Comparison of ENCODE assay signal across 1 cellular context in the genomic region with DNA sequence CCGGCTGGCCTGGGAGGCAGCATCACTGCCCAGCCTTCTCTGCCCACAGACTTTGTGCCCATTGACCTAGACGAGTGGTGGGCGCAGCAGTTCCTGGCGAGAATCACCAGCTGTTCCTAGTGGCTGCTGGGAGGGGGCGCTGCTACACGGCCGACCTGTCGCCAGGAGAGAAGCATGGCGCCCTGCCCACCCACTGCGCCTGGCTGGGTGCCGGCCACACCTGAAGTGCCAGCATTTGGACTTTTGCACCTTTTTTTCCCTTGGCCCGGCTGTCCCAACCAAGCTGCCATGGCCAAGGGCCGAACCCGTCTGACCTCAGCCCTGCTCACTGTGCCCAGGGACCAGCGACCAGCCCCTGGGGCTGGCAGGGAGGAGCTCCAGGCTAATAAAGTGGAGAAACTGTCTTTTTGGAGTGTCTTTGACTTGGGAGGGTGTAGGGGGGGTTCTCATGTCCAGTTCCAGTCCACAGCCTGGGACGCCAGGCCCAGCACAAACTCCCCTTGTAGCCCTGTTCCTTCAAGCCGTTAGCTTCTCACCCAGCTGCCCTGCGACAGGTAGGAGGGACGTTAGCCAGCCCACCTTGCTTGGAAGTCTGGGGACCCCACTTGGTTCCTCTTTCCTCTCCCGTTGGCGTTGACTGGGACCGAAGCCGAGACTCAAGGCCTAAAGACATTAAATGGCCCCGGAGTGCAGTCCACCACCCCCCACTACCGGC.
TF ChIP-seq lines count a peak whose summit lies in the region.

No MANE protein-coding gene starts in this region.

TF ChIP-seq in HepG2, 621 proteins besides CTCF, POLR2A, EP300 and RAD21 (continued from another document and continues in another):
- TF ChIP-seq ZKSCAN1 (IDR thresholded peaks at IDR 0.05; ENCODE audit: low read length) (no peak), CCDC6 (CRISPR knock-in tag; IDR thresholded peaks at IDR 0.05) (no peak), MAFF (IDR thresholded peaks at IDR 0.05; ENCODE audit: low read depth, low read length) (no peak), SSRP1 (CRISPR knock-in tag; IDR thresholded peaks at IDR 0.05) (peak; percentile 95), FOSL1 (CRISPR knock-in tag; IDR thresholded peaks at IDR 0.05; ENCODE audit: borderline replicate concordance) (no peak), SMC3 (IDR thresholded peaks at IDR 0.05; ENCODE audit: low read length) (no peak), NFATC3 (CRISPR knock-in tag; IDR thresholded peaks at IDR 0.05) (no peak), PCBP2 (optimal IDR thresholded peaks at IDR 0.05; ENCODE audit: low read depth, low read length, poor library complexity, severe bottlenecking) (no peak), NFE2 (CRISPR knock-in tag; IDR thresholded peaks at IDR 0.05) (no peak), ZNF432 (CRISPR knock-in tag; IDR thresholded peaks at IDR 0.05; ENCODE audit: borderline replicate concordance) (no peak), ZBTB7B (CRISPR knock-in tag; IDR thresholded peaks at IDR 0.05) (0 out of 2 replicates have a peak, but pooled peaks have one; percentile 39), GFI1 (CRISPR knock-in tag; IDR thresholded peaks at IDR 0.05; ENCODE audit: borderline replicate concordance) (no peak), ZNF333 (CRISPR knock-in tag; IDR thresholded peaks at IDR 0.05; ENCODE audit: borderline replicate concordance) (no peak), HMGXB4 (CRISPR knock-in tag; IDR thresholded peaks at IDR 0.05; ENCODE audit: borderline replicate concordance in 1 of 2, low read depth in 1 of 2) (peak; percentile 42 to 79; a peak in 2 of 4 replicates), ELF3 (CRISPR knock-in tag; IDR thresholded peaks at IDR 0.05) (peak; percentile 22; the same call in 1 of the 2 replicates), POGZ (CRISPR knock-in tag; IDR thresholded peaks at IDR 0.05) (no peak), SATB2 (CRISPR knock-in tag; IDR thresholded peaks at IDR 0.05) (no peak), STAG1 (CRISPR knock-in tag; IDR thresholded peaks at IDR 0.05) (peak; percentile 60), HES4 (CRISPR knock-in tag; IDR thresholded peaks at IDR 0.05; ENCODE audit: borderline replicate concordance) (no peak), ZBTB10 (CRISPR knock-in tag; IDR thresholded peaks at IDR 0.05; ENCODE audit: borderline replicate concordance) (0 out of 2 replicates have a peak, but pooled peaks have one; percentile 41), CAMTA2 (CRISPR knock-in tag; IDR thresholded peaks at IDR 0.05; ENCODE audit: borderline replicate concordance) (no peak), FOXP4 (CRISPR knock-in tag; IDR thresholded peaks at IDR 0.05) (no peak), ZNF24 (IDR thresholded peaks at IDR 0.05) (no peak), ZNF329 (CRISPR knock-in tag; IDR thresholded peaks at IDR 0.05; ENCODE audit: low read depth) (no peak), HDAC1 (CRISPR knock-in tag; IDR thresholded peaks at IDR 0.05) (peak; percentile 68), SMARCE1 (IDR thresholded peaks at IDR 0.05; ENCODE audit: borderline replicate concordance) (no peak), ZMYM3 (CRISPR knock-in tag; IDR thresholded peaks at IDR 0.05) (no peak), BRD4 (CRISPR knock-in tag; IDR thresholded peaks at IDR 0.05) (no peak), ZNF670 (CRISPR knock-in tag; IDR thresholded peaks at IDR 0.05; ENCODE audit: borderline replicate concordance) (no peak), NR3C1 (CRISPR knock-in tag; IDR thresholded peaks at IDR 0.05) (no peak), NKX3-1 (CRISPR knock-in tag; IDR thresholded peaks at IDR 0.05) (no peak; the same call in 1 of the 2 replicates), MAX (IDR thresholded peaks at IDR 0.05) (peak; percentile 66; the same call in 1 of the 2 replicates), THYN1 (CRISPR knock-in tag; IDR thresholded peaks at IDR 0.05; ENCODE audit: borderline replicate concordance, low read depth) (no peak), SP1 (IDR thresholded peaks at IDR 0.05) (no peak), SP1 (CRISPR knock-in tag; IDR thresholded peaks at IDR 0.05) (peak; percentile 39; the same call in 1 of the 2 replicates), PAWR (CRISPR knock-in tag; IDR thresholded peaks at IDR 0.05; ENCODE audit: borderline replicate concordance) (no peak), FOXK1 (CRISPR knock-in tag; IDR thresholded peaks at IDR 0.05; ENCODE audit: borderline replicate concordance, low read depth) (peak; percentile 58; the same call in 1 of the 2 replicates), TAF15 (IDR thresholded peaks at IDR 0.05; ENCODE audit: low read depth, low read length, poor library complexity, severe bottlenecking) (no peak), NRL (CRISPR knock-in tag; IDR thresholded peaks at IDR 0.05; ENCODE audit: borderline replicate concordance) (no peak)
- TF ChIP-seq, protein P1, sequence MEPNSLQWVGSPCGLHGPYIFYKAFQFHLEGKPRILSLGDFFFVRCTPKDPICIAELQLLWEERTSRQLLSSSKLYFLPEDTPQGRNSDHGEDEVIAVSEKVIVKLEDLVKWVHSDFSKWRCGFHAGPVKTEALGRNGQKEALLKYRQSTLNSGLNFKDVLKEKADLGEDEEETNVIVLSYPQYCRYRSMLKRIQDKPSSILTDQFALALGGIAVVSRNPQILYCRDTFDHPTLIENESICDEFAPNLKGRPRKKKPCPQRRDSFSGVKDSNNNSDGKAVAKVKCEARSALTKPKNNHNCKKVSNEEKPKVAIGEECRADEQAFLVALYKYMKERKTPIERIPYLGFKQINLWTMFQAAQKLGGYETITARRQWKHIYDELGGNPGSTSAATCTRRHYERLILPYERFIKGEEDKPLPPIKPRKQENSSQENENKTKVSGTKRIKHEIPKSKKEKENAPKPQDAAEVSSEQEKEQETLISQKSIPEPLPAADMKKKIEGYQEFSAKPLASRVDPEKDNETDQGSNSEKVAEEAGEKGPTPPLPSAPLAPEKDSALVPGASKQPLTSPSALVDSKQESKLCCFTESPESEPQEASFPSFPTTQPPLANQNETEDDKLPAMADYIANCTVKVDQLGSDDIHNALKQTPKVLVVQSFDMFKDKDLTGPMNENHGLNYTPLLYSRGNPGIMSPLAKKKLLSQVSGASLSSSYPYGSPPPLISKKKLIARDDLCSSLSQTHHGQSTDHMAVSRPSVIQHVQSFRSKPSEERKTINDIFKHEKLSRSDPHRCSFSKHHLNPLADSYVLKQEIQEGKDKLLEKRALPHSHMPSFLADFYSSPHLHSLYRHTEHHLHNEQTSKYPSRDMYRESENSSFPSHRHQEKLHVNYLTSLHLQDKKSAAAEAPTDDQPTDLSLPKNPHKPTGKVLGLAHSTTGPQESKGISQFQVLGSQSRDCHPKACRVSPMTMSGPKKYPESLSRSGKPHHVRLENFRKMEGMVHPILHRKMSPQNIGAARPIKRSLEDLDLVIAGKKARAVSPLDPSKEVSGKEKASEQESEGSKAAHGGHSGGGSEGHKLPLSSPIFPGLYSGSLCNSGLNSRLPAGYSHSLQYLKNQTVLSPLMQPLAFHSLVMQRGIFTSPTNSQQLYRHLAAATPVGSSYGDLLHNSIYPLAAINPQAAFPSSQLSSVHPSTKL (CRISPR knock-in tag; IDR thresholded peaks at IDR 0.05) = no peak; the same call in 1 of the 2 replicates
- TF ChIP-seq, protein P2, sequence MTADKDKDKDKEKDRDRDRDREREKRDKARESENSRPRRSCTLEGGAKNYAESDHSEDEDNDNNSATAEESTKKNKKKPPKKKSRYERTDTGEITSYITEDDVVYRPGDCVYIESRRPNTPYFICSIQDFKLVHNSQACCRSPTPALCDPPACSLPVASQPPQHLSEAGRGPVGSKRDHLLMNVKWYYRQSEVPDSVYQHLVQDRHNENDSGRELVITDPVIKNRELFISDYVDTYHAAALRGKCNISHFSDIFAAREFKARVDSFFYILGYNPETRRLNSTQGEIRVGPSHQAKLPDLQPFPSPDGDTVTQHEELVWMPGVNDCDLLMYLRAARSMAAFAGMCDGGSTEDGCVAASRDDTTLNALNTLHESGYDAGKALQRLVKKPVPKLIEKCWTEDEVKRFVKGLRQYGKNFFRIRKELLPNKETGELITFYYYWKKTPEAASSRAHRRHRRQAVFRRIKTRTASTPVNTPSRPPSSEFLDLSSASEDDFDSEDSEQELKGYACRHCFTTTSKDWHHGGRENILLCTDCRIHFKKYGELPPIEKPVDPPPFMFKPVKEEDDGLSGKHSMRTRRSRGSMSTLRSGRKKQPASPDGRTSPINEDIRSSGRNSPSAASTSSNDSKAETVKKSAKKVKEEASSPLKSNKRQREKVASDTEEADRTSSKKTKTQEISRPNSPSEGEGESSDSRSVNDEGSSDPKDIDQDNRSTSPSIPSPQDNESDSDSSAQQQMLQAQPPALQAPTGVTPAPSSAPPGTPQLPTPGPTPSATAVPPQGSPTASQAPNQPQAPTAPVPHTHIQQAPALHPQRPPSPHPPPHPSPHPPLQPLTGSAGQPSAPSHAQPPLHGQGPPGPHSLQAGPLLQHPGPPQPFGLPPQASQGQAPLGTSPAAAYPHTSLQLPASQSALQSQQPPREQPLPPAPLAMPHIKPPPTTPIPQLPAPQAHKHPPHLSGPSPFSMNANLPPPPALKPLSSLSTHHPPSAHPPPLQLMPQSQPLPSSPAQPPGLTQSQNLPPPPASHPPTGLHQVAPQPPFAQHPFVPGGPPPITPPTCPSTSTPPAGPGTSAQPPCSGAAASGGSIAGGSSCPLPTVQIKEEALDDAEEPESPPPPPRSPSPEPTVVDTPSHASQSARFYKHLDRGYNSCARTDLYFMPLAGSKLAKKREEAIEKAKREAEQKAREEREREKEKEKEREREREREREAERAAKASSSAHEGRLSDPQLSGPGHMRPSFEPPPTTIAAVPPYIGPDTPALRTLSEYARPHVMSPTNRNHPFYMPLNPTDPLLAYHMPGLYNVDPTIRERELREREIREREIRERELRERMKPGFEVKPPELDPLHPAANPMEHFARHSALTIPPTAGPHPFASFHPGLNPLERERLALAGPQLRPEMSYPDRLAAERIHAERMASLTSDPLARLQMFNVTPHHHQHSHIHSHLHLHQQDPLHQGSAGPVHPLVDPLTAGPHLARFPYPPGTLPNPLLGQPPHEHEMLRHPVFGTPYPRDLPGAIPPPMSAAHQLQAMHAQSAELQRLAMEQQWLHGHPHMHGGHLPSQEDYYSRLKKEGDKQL (CRISPR knock-in tag; IDR thresholded peaks at IDR 0.05; ENCODE audit: low read depth) = no peak
- TF ChIP-seq, protein P3, sequence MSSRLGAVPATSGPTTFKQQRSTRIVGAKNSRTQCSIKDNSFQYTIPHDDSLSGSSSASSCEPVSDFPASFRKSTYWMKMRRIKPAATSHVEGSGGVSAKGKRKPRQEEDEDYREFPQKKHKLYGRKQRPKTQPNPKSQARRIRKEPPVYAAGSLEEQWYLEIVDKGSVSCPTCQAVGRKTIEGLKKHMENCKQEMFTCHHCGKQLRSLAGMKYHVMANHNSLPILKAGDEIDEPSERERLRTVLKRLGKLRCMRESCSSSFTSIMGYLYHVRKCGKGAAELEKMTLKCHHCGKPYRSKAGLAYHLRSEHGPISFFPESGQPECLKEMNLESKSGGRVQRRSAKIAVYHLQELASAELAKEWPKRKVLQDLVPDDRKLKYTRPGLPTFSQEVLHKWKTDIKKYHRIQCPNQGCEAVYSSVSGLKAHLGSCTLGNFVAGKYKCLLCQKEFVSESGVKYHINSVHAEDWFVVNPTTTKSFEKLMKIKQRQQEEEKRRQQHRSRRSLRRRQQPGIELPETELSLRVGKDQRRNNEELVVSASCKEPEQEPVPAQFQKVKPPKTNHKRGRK (CRISPR knock-in tag; IDR thresholded peaks at IDR 0.05) = no peak
